ENCODE assay signal across 8 cellular contexts in genomic region chr5:154756871-154757646, GRCh38. TPM values are rescaled to one million over a fixed set of nuclear protein-coding genes. Genes with fewer than 3 reads are reported as not detected.
DNase-seq lines count a peak whose midpoint lies in the region; ATAC-seq and TF ChIP-seq lines count a peak whose summit lies in the region.

No MANE protein-coding gene starts in this region.

- no peak for TF ChIP-seq CTCF in AG09309 (IDR thresholded peaks at IDR 0.05; ENCODE audit: control insufficient read depth, insufficient read depth, low read depth, low read length, missing control alignments)
- no peak for TF ChIP-seq CTCF in WI38 (IDR thresholded peaks at IDR 0.05; ENCODE audit: low read depth, low read length)
- TF ChIP-seq CTCF in breast epithelium (IDR thresholded peaks at IDR 0.05): peak in 1 of 3 donors; percentile 22
- TF ChIP-seq CTCF in spleen (IDR thresholded peaks at IDR 0.05 in 8 of 11, conservative IDR thresholded peaks at IDR 0.05 in 3 of 11): no peak

- H3K36me3 ChIP-seq in breast epithelium: no peaks in the 10 kb centered on the region
- no peaks in the 10 kb centered on the region for H3K36me3 ChIP-seq in spleen

- TF ChIP-seq POLR2A in breast epithelium (IDR thresholded peaks at IDR 0.05) (no peak), spleen (IDR thresholded peaks at IDR 0.05) (no peak)

- H3K27me3 ChIP-seq in breast epithelium (no peaks in the 10 kb centered on the region), spleen (replicated peaks in 1 of 7) (no peaks in the 10 kb centered on the region)

- H3K27me3 Mint-ChIP-seq in immature natural killer cell (ENCODE audit: low read depth in 3 of 3): peaks cover 5 to 9% (median 6%) of the 10 kb centered on the region in 3 donors

- intact Hi-C loops in breast epithelium (cut with DNase I; ENCODE audit: low total_unique reads) (no loop called here), spleen (cut with DNase I; ENCODE audit: low total_unique reads) (loop anchor here (5.0 to 10.0 kb wide), 3 partner anchors 58 to 312 kb away; partner anchors contain the start of gene SAP30L)

- 0 to 1% (median 1%) methylated on average over 40 to 73 of the region's 73 CpGs for WGBS in spleen, 5 donors

- no peaks in the 10 kb centered on the region for H3K9me3 ChIP-seq in breast epithelium
- H3K9me3 ChIP-seq in spleen: no peaks in the 10 kb centered on the region

- no peaks in the 10 kb centered on the region for H3K36me3 Mint-ChIP-seq in immature natural killer cell

- peaks cover 3 to 24% of the 10 kb centered on the region in 2 donors for H3K4me1 ChIP-seq in breast epithelium
- H3K4me1 ChIP-seq in spleen: peaks cover 34 to 70% (median 61%) of the 10 kb centered on the region in 6 donors

- peaks cover 58 to 71% of the 10 kb centered on the region in 2 donors for H3K4me1 Mint-ChIP-seq in immature natural killer cell

- peak overlapping the region; percentile 94 to 98 for H3K27ac ChIP-seq in breast epithelium
- H3K27ac ChIP-seq in spleen: peak overlapping the region; percentile 89 to 99 (median 97)

- peak overlapping the region; percentile 96 for H3K4me3 ChIP-seq in AG09309 (ENCODE audit: control insufficient read depth, low read depth, low read length)
- peak overlapping the region; percentile 73 for H3K4me3 ChIP-seq in WI38 (ENCODE audit: low read depth, low read length)
- peak overlapping the region; percentile 82 to 99 (median 98) for H3K4me3 ChIP-seq in breast epithelium
- H3K4me3 ChIP-seq in spleen: peak overlapping the region; percentile 85 to 100 (median 96)

- no peak for ATAC-seq in GM19463 (IDR thresholded peaks at IDR 0.05; ENCODE audit: unreplicated experiment)

- no peaks in the 10 kb centered on the region for H3K9me3 Mint-ChIP-seq in immature natural killer cell

- DNase-seq in AG09309 (ENCODE audit: low read depth) (no peak), HK-2 (ENCODE audit: unreplicated experiment) (peak; percentile 27), breast epithelium (ENCODE audit: low spot score in 2 of 2) (no peak), immature natural killer cell (peak; percentile 39 to 47 (median 46)), spleen (peak; percentile 90), A172 (ENCODE audit: low spot score) (no peak)

- H3K27ac Mint-ChIP-seq in immature natural killer cell: peak overlapping the region; percentile 83 to 97 (median 89)

- H3K4me3 Mint-ChIP-seq in immature natural killer cell: peak overlapping the region; percentile 95 to 99 (median 97)

RNA-seq across cellular contexts. Expression of gene LARP1, which starts 1.9 kb away (rescaled TPM):
- total RNA-seq in breast epithelium (100 to 1,000 TPM in 1 of 3 donors, 10 to 100 TPM in 2; 64.0 to 123 (median 73.7) TPM), spleen (100 to 1,000 TPM; 111 to 168 (median 142) TPM)
- polyA plus RNA-seq in immature natural killer cell (10 to 100 TPM in 1 of 3 donors, 1 to 10 TPM in 2; 3.9 to 18.2 (median 5.0) TPM), spleen (10 to 100 TPM; 13.8 to 32.2 (median 15.3) TPM)
- total RNA-seq in A172 (2014; rRNA removed; shearing (Covaris generic)): 76.1 and 78.4 TPM in 2 replicates

Comparison
In these comparisons a context has a peak if more than half of its experiments do, and no peak if none do; other contexts are left out.
1. DNase-seq: peak in HK-2 (single experiment), immature natural killer cell (3 of 3) and spleen (single experiment); none in AG09309 (single experiment), breast epithelium (0 of 2) and A172 (single experiment).
2. Peak in every context shown above with its lines, with median percentiles within 50 percentile points of each other: H3K4me3 ChIP-seq.